12 cellular contexts compared by ENCODE assay signal in genomic region chr12:102956738-102957338, GRCh38. TPM values are rescaled to one million over a fixed set of nuclear protein-coding genes. Genes with fewer than 3 reads are reported as not detected.
DNase-seq lines count a peak whose midpoint lies in the region; ATAC-seq and TF ChIP-seq lines count a peak whose summit lies in the region.
"Had no signal": no experiment of that assay in that cellular context is flagged by ENCODE, and none has a peak within 500 bp of the region (broad histone marks: within the 10 kb centered on the region; RNA-seq: fewer than 3 reads in every experiment).

No MANE protein-coding gene starts in this region.

- H3K27ac ChIP-seq in HUES64 (ENCODE audit: low read depth, low read length) = no peak overlapping the region
- H3K27ac ChIP-seq in coronary artery = no peak overlapping the region
- H3K27ac ChIP-seq: gastrocnemius medialis, SK-N-MC had no signal

- 2% methylated on average over 18 of the region's 20 CpGs for WGBS in HUES64

- H3K27ac Mint-ChIP-seq in T-helper 2 cell treated with Interferon-gamma antibody and Interleukin-4, amounts not matched to agents 5 μg/mL and 100 μg/mL, for 36 hours = no peak overlapping the region

- peaks cover 23% of the 10 kb centered on the region for H3K4me1 ChIP-seq in HUES64 (ENCODE audit: insufficient read depth, low read length)

- no peaks in the 10 kb centered on the region for H3K36me3 ChIP-seq in HUES64 (ENCODE audit: insufficient read depth, low read length)
- H3K36me3 ChIP-seq: gastrocnemius medialis had no signal

- no peak overlapping the region for H3K9ac ChIP-seq in HUES64 (ENCODE audit: low read depth, low read length)

- no peaks in the 10 kb centered on the region for H3K9me3 Mint-ChIP-seq in T-helper 2 cell treated with Interferon-gamma antibody and Interleukin-4, amounts not matched to agents 5 μg/mL and 100 μg/mL, for 36 hours

- no peaks in the 10 kb centered on the region for H3K9me3 ChIP-seq in HUES64 (ENCODE audit: insufficient read depth, low read depth, low read length)
- H3K9me3 ChIP-seq: gastrocnemius medialis had no signal

- DNase-seq in T-helper 2 cell treated with Interferon-gamma antibody and Interleukin-4, amounts not matched to agents 5 μg/mL and 100 μg/mL, for 36 hours (ENCODE audit: low spot score) = no peak
- DNase-seq in T-helper 2 cell = no peak
- DNase-seq in coronary artery (ENCODE audit: low spot score) = no peak
- DNase-seq in retina = peak; percentile 63
- no peak for DNase-seq in foreskin melanocyte
- DNase-seq: gastrocnemius medialis, NCI-H226 had no signal

- H3K36me3 Mint-ChIP-seq in T-helper 2 cell treated with Interferon-gamma antibody and Interleukin-4, amounts not matched to agents 5 μg/mL and 100 μg/mL, for 36 hours (ENCODE audit: low read depth) = no peaks in the 10 kb centered on the region

- H3K27me3 ChIP-seq in HUES64 (ENCODE audit: insufficient read depth, low read length) = peaks cover 100% of the 10 kb centered on the region

- H3K4me3 ChIP-seq in HUES64 (ENCODE audit: low read length) = peak overlapping the region; percentile 39
- peak overlapping the region; percentile 69 for H3K4me3 ChIP-seq in coronary artery
- H3K4me3 ChIP-seq: lung had no signal

- H3K4me1 Mint-ChIP-seq in T-helper 2 cell treated with Interferon-gamma antibody and Interleukin-4, amounts not matched to agents 5 μg/mL and 100 μg/mL, for 36 hours (ENCODE audit: low read depth) = peaks cover 34% of the 10 kb centered on the region

- H3K4me3 Mint-ChIP-seq in T-helper 2 cell treated with Interferon-gamma antibody and Interleukin-4, amounts not matched to agents 5 μg/mL and 100 μg/mL, for 36 hours = peak overlapping the region; percentile 49

- peaks cover 83% of the 10 kb centered on the region for H3K27me3 Mint-ChIP-seq in T-helper 2 cell treated with Interferon-gamma antibody and Interleukin-4, amounts not matched to agents 5 μg/mL and 100 μg/mL, for 36 hours (ENCODE audit: low read depth)

- ATAC-seq in HG03439 (IDR thresholded peaks at IDR 0.05; ENCODE audit: unreplicated experiment) (no peak), HG02970 (IDR thresholded peaks at IDR 0.05; ENCODE audit: low FRiP score, unreplicated experiment) (no peak)
- ATAC-seq: gastrocnemius medialis had no signal

- TF ChIP-seq CTCF in coronary artery (IDR thresholded peaks at IDR 0.05) = no peak

RNA-seq across cellular contexts. Expression of gene ASCL1, which starts 0.6 kb away (rescaled TPM):
- polyA plus RNA-seq in HUES64 (2013, experiment 1 of 2) = 1.00 TPM
- 1.8 TPM for polyA plus RNA-seq in HUES64 (2013, experiment 2 of 2)

RNA-seq across cellular contexts. Expression of gene PAH, which starts 39.8 kb away (rescaled TPM):
- 1.2 TPM for polyA plus RNA-seq in HUES64 (2013, experiment 1 of 2)
- 1.5 TPM for polyA plus RNA-seq in HUES64 (2013, experiment 2 of 2)
